ENCODE assay signal across 10 cellular contexts in genomic region chr11:91947215-91947614, GRCh38.
DNase-seq lines count a peak whose midpoint lies in the region; ATAC-seq, FAIRE-seq and TF ChIP-seq lines count a peak whose summit lies in the region.
"Had no signal": no experiment of that assay in that cellular context is flagged by ENCODE, and none has a peak within 500 bp of the region (broad histone marks: within the 10 kb centered on the region; RNA-seq: fewer than 3 reads in every experiment).

No MANE protein-coding gene starts in this region.

- H3K4me1 ChIP-seq in A673 (ENCODE audit: insufficient read depth, low read length, poor library complexity, severe bottlenecking) (peaks cover 24% of the 10 kb centered on the region), MM.1S (ENCODE audit: low read length) (peaks cover 5% of the 10 kb centered on the region; the same call in 1 of the 2 replicates), PC-9 (replicated peaks; ENCODE audit: insufficient read depth) (0 out of 2 replicates have a peak, but pooled peaks cover 6% of the 10 kb centered on the region)

- H3K9me3 Mint-ChIP-seq in glutamatergic neuron (ENCODE audit: unreplicated experiment) = peaks cover 7% of the 10 kb centered on the region
- H3K9me3 Mint-ChIP-seq in activated naive CD8-positive, alpha-beta T cell treated with anti-CD3 and anti-CD28 coated beads, Interleukin-2, amount 50 U/mL, for 24 hours = peaks cover 6% of the 10 kb centered on the region

- DNase-seq in A673 (ENCODE audit: low spot score) (peak; percentile 81), MM.1S (peak; percentile 36), PC-9 (peak; percentile 14 to 77), glutamatergic neuron (no peak), NOMO-1 treated with dmso at 0.1 percent for 144 hours (lab: John Stamatoyannopoulos, UW; ENCODE audit: unreplicated experiment) (no peak), frontal cortex (ENCODE audit: low spot score in 2 of 2) (no peak)
- no peak for DNase-seq in activated naive CD8-positive, alpha-beta T cell treated with anti-CD3 and anti-CD28 coated beads, Interleukin-2, amount 50 U/mL, for 24 hours
- DNase-seq: stimulated activated CD4-positive, alpha-beta T cell treated with anti-CD3 and anti-CD28 coated beads, Interleukin-15, amount 100 ng/mL, for 24 hours had no signal

- BruUV-seq in A673 (replicated peaks; lab: Mats Ljungman, UMichigan) (no TSS peak), PC-9 (replicated peaks; lab: Mats Ljungman, UMichigan) (no TSS peak)

- H3K27me3 ChIP-seq in A673 (replicated peaks; ENCODE audit: insufficient read depth, low read depth, low read length, poor library complexity) = no peaks in the 10 kb centered on the region
- H3K27me3 ChIP-seq in MM.1S (replicated peaks; ENCODE audit: insufficient read depth, low read length) = no peaks in the 10 kb centered on the region
- no peaks in the 10 kb centered on the region for H3K27me3 ChIP-seq in PC-9 (ENCODE audit: insufficient read depth, low read depth)

- ATAC-seq in activated naive CD8-positive, alpha-beta T cell treated with anti-CD3 and anti-CD28 coated beads, Interleukin-2, amount 50 U/mL, for 24 hours = no peak
- no peak for ATAC-seq in GM18867 (IDR thresholded peaks at IDR 0.05; ENCODE audit: unreplicated experiment)

- H3K4me2 ChIP-seq in MM.1S (ENCODE audit: low read depth, low read length) (no peak overlapping the region), PC-9 (no peak overlapping the region)

- CTCF ChIA-PET in A673 (lab: Charles Lee) (no interaction called here), PC-9 (lab: Charles Lee) (no interaction called here)

- peak overlapping the region; percentile 30 for H3K4me3 Mint-ChIP-seq in glutamatergic neuron (ENCODE audit: unreplicated experiment)
- no peak overlapping the region for H3K4me3 Mint-ChIP-seq in activated naive CD8-positive, alpha-beta T cell treated with anti-CD3 and anti-CD28 coated beads, Interleukin-2, amount 50 U/mL, for 24 hours
- H3K4me3 Mint-ChIP-seq: dendritic cell treated with granulocyte-macrophage colony-stimulating factor and Interleukin-4, amounts not matched to agents 40 ng/mL and 50 ng/mL, for 4 days had no signal

- TF ChIP-seq CTCF in A673 (conservative IDR thresholded peaks at IDR 0.05; ENCODE audit: low read depth, low read length) (no peak), MM.1S (IDR thresholded peaks at IDR 0.05; ENCODE audit: low read length) (no peak), PC-9 (conservative IDR thresholded peaks at IDR 0.05) (no peak), glutamatergic neuron (IDR thresholded peaks at IDR 0.05; ENCODE audit: partially characterized antibody, unreplicated experiment) (no peak)

- H4K20me1 ChIP-seq in MM.1S (ENCODE audit: insufficient read depth, low read length) (no peaks in the 10 kb centered on the region), PC-9 (ENCODE audit: insufficient read depth) (no peaks in the 10 kb centered on the region)

- peaks cover 40% of the 10 kb centered on the region for H3K4me1 Mint-ChIP-seq in glutamatergic neuron (ENCODE audit: low read depth, unreplicated experiment)
- H3K4me1 Mint-ChIP-seq in activated naive CD8-positive, alpha-beta T cell treated with anti-CD3 and anti-CD28 coated beads, Interleukin-2, amount 50 U/mL, for 24 hours = no peaks in the 10 kb centered on the region

- no peaks in the 10 kb centered on the region for H3K36me3 ChIP-seq in A673 (ENCODE audit: insufficient read depth, low read length, poor library complexity, severe bottlenecking)
- H3K36me3 ChIP-seq in MM.1S (replicated peaks; ENCODE audit: insufficient read depth, low read length) = no peaks in the 10 kb centered on the region
- H3K36me3 ChIP-seq in PC-9 (ENCODE audit: low read depth) = no peaks in the 10 kb centered on the region

- H3K9me3 ChIP-seq in A673 (ENCODE audit: low read depth, low read length, poor library complexity, severe bottlenecking) (no peaks in the 10 kb centered on the region), MM.1S (replicated peaks; ENCODE audit: insufficient read depth, low read length) (no peaks in the 10 kb centered on the region), PC-9 (ENCODE audit: insufficient read depth, low read depth) (no peaks in the 10 kb centered on the region)

- H3K27ac ChIP-seq in A673 (ENCODE audit: low read depth, low read length, poor library complexity, severe bottlenecking) = peak overlapping the region; percentile 21
- no peak overlapping the region for H3K27ac ChIP-seq in MM.1S (ENCODE audit: low read length)
- H3K27ac ChIP-seq in PC-9 = no peak overlapping the region

- no peaks in the 10 kb centered on the region for H3F3A ChIP-seq in MM.1S (ENCODE audit: insufficient read depth, low read length)
- no peaks in the 10 kb centered on the region for H3F3A ChIP-seq in PC-9 (ENCODE audit: insufficient read depth, low read depth)

- no peak for FAIRE-seq in frontal cortex (lab: Jason Lieb, UNC)

- H3K79me2 ChIP-seq in MM.1S (ENCODE audit: low read length) = no peaks in the 10 kb centered on the region
- H3K79me2 ChIP-seq in PC-9 (ENCODE audit: low read depth) = no peaks in the 10 kb centered on the region

- POLR2A ChIA-PET in A673 (lab: Charles Lee; ENCODE audit: low non-redundant PET) = no interaction called here
- POLR2A ChIA-PET in PC-9 (lab: Charles Lee; ENCODE audit: unreplicated experiment) = interaction anchor here (0.7 kb wide), 2 partner anchors 8 to 321 kb away, joined by 3 to 4 read pairs; no protein-coding TSS in a partner anchor

- H3K4me3 ChIP-seq in A673 (ENCODE audit: low read depth, low read length, poor library complexity, severe bottlenecking) (no peak overlapping the region), MM.1S (ENCODE audit: low read length) (no peak overlapping the region), PC-9 (no peak overlapping the region)

- no peaks in the 10 kb centered on the region for H3K36me3 Mint-ChIP-seq in glutamatergic neuron (ENCODE audit: unreplicated experiment)
- no peaks in the 10 kb centered on the region for H3K36me3 Mint-ChIP-seq in activated naive CD8-positive, alpha-beta T cell treated with anti-CD3 and anti-CD28 coated beads, Interleukin-2, amount 50 U/mL, for 24 hours (ENCODE audit: low read depth)

- H3K9ac ChIP-seq in MM.1S (ENCODE audit: low read length) = no peak overlapping the region

- intact Hi-C loops in A673 (cut with micrococcal nuclease; ENCODE audit: unreplicated experiment) = loop anchor here (2.0 kb wide), 1 partner anchor 76 kb away; no protein-coding TSS in a partner anchor
- intact Hi-C loops in PC-9 (cut with micrococcal nuclease; ENCODE audit: unreplicated experiment) = no loop called here

- H3K9me2 ChIP-seq in MM.1S (replicated peaks; ENCODE audit: insufficient read depth, low read length) (no peaks in the 10 kb centered on the region), PC-9 (ENCODE audit: insufficient read depth) (no peaks in the 10 kb centered on the region)

- H3K27me3 Mint-ChIP-seq in glutamatergic neuron (ENCODE audit: unreplicated experiment) = no peaks in the 10 kb centered on the region
- no peaks in the 10 kb centered on the region for H3K27me3 Mint-ChIP-seq in activated naive CD8-positive, alpha-beta T cell treated with anti-CD3 and anti-CD28 coated beads, Interleukin-2, amount 50 U/mL, for 24 hours
- H3K27me3 Mint-ChIP-seq: dendritic cell treated with granulocyte-macrophage colony-stimulating factor and Interleukin-4, amounts not matched to agents 40 ng/mL and 50 ng/mL, for 4 days had no signal

- H2AFZ ChIP-seq in MM.1S (ENCODE audit: low read length) = no peak overlapping the region
- no peak overlapping the region for H2AFZ ChIP-seq in PC-9

- peak overlapping the region; percentile 83 for H3K27ac Mint-ChIP-seq in glutamatergic neuron (ENCODE audit: unreplicated experiment)
- no peak overlapping the region for H3K27ac Mint-ChIP-seq in activated naive CD8-positive, alpha-beta T cell treated with anti-CD3 and anti-CD28 coated beads, Interleukin-2, amount 50 U/mL, for 24 hours
- H3K27ac Mint-ChIP-seq: dendritic cell treated with granulocyte-macrophage colony-stimulating factor and Interleukin-4, amounts not matched to agents 40 ng/mL and 50 ng/mL, for 4 days had no signal

Comparison
In these comparisons a context has a peak if more than half of its experiments do, and no peak if none do; other contexts are left out.
1. DNase-seq: peak in A673 (single experiment), MM.1S (single experiment) and PC-9 (2 of 2); none in glutamatergic neuron (single experiment), NOMO-1 treated with dmso at 0.1 percent for 144 hours (single experiment), activated naive CD8-positive, alpha-beta T cell treated with anti-CD3 and anti-CD28 coated beads, Interleukin-2, amount 50 U/mL, for 24 hours (single experiment) and frontal cortex (0 of 2).